In the genomic region with DNA sequence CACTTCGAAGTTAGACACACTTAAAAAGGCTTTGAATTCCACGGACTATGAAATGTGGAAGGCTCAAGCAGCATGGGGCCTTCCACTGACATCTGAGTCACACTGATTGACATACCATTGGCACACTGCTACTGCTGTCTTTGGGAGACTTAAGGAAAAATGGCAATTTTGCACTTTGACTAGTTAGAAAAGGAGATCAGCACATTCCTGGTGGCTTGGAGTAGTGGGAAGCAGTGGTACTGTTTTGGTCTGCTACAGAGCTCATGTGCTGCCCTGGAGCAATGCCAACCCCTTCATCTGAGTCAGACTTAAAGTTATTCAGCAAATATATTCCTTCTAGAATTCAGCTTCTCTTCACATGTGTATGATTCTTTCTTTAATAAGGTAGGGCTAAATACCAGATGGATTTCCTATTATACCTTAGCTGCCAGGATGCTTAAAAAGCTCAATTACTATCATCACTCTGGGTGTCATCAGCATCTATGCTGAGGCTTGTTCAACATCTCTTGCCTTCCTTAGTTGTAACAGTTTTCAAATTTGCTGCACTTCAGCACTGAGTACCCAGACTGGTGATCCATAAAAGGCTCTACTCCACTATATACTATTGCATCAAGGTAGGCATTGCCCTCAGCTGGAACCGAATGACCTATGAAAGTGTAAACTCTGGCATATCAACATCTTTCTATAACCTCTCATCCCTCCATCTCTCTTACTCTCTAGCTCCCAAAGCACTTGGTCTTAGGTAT, we compare ENCODE assay signal across 13 cellular contexts. TPM values are rescaled to one million over a fixed set of nuclear protein-coding genes. Genes with fewer than 3 reads are reported as not detected.
DNase-seq lines count a peak whose midpoint lies in the region; ATAC-seq and TF ChIP-seq lines count a peak whose summit lies in the region.
"Had no signal": no experiment of that assay in that cellular context is flagged by ENCODE, and none has a peak within 500 bp of the region (broad histone marks: within the 10 kb centered on the region; RNA-seq: fewer than 3 reads in every experiment).

No MANE protein-coding gene starts in this region.

- no peak overlapping the region for H3K27ac ChIP-seq in epithelial cell of prostate
- H3K27ac ChIP-seq: uterus had no signal

- H3K4me3 Mint-ChIP-seq in neural crest cell, result no peak overlapping the region
- H3K4me3 Mint-ChIP-seq: CD4-positive, CD25-positive, alpha-beta regulatory T cell; GM23338 had no signal

- no peaks in the 10 kb centered on the region for H3K9me3 ChIP-seq in MG63
- H3K9me3 ChIP-seq: uterus had no signal

- H3K4me3 ChIP-seq in AG10803 (ENCODE audit: low read length) (no peak overlapping the region), MG63 (no peak overlapping the region)
- H3K4me3 ChIP-seq: GM23338, uterus had no signal

- TF ChIP-seq CTCF in AG10803 (conservative IDR thresholded peaks at IDR 0.05; ENCODE audit: low read length) (no peak), neural crest cell (conservative IDR thresholded peaks at IDR 0.05) (no peak)

- no peaks in the 10 kb centered on the region for H3K27me3 ChIP-seq in MG63
- H3K27me3 ChIP-seq: uterus had no signal

- H3K36me3 ChIP-seq in MG63, result no peaks in the 10 kb centered on the region
- H3K36me3 ChIP-seq: uterus had no signal

- DNase-seq in AG10803 (ENCODE audit: low read depth) (peak; percentile 90), MG63 (peak; percentile 69), epithelial cell of prostate (ENCODE audit: low read depth, low spot score) (peak; percentile 6), neural crest cell (ENCODE audit: low read depth, low spot score) (no peak)
- DNase-seq in stimulated activated naive CD8-positive, alpha-beta T cell treated with anti-CD3 and anti-CD28 coated beads, Interleukin-15, Interleukin-2, amounts not matched to agents 100 U/mL and 50 U/mL, for 24 hours, result no peak
- no peak for DNase-seq in activated CD4-positive, alpha-beta T cell treated with anti-CD3 and anti-CD28 coated beads for 4 hours
- DNase-seq: activated CD4-positive, alpha-beta T cell treated with anti-CD3 and anti-CD28 coated beads, Interleukin-2, amount 50 U/mL, for 48 hours; CD4-positive, CD25-positive, alpha-beta regulatory T cell; NCI-H2029 treated with DMSO at 0.1 percent for 48 hours had no signal

- H3K36me3 Mint-ChIP-seq in neural crest cell (ENCODE audit: low read depth), result no peaks in the 10 kb centered on the region
- H3K36me3 Mint-ChIP-seq: CD4-positive, CD25-positive, alpha-beta regulatory T cell had no signal

- no peaks in the 10 kb centered on the region for H3K27me3 Mint-ChIP-seq in neural crest cell (ENCODE audit: low read depth)
- H3K27me3 Mint-ChIP-seq: CD4-positive, CD25-positive, alpha-beta regulatory T cell had no signal

- no peak for ATAC-seq in stimulated activated naive CD8-positive, alpha-beta T cell treated with anti-CD3 and anti-CD28 coated beads, Interleukin-15, Interleukin-2, amounts not matched to agents 100 U/mL and 50 U/mL, for 24 hours
- ATAC-seq in GM19463 (IDR thresholded peaks at IDR 0.05; ENCODE audit: unreplicated experiment) (no peak), GM18498 (IDR thresholded peaks at IDR 0.05; ENCODE audit: unreplicated experiment) (no peak)
- ATAC-seq: GM23338 had no signal

- peak overlapping the region; percentile 15 for H3K27ac Mint-ChIP-seq in neural crest cell (ENCODE audit: unreplicated experiment)
- H3K27ac Mint-ChIP-seq: CD4-positive, CD25-positive, alpha-beta regulatory T cell; GM23338 had no signal

- H3K9me3 Mint-ChIP-seq in neural crest cell, result peaks cover 3% of the 10 kb centered on the region
- H3K9me3 Mint-ChIP-seq: GM23338 had no signal

- H3K4me1 Mint-ChIP-seq in neural crest cell, result no peaks in the 10 kb centered on the region
- H3K4me1 Mint-ChIP-seq: CD4-positive, CD25-positive, alpha-beta regulatory T cell; GM23338 had no signal

RNA-seq across cellular contexts. Expression of a gene that starts 42.3 kb away (rescaled TPM):
- 98.3 and 115 TPM in 2 replicates for total RNA-seq in MG63 (2014; rRNA removed; shearing (Covaris generic); ENCODE audit: low replicate concordance)
- 28.8 and 29.3 TPM in 2 replicates for total RNA-seq in neural crest cell

Comparison
In these comparisons a context has a peak if more than half of its experiments do, and no peak if none do; other contexts are left out.
1. DNase-seq: peak in AG10803 (single experiment), MG63 (single experiment) and epithelial cell of prostate (single experiment); none in neural crest cell (single experiment), stimulated activated naive CD8-positive, alpha-beta T cell treated with anti-CD3 and anti-CD28 coated beads, Interleukin-15, Interleukin-2, amounts not matched to agents 100 U/mL and 50 U/mL, for 24 hours (single experiment) and activated CD4-positive, alpha-beta T cell treated with anti-CD3 and anti-CD28 coated beads for 4 hours (0 of 2).